Comparison of ENCODE assay signal across 10 cellular contexts in the genomic region with DNA sequence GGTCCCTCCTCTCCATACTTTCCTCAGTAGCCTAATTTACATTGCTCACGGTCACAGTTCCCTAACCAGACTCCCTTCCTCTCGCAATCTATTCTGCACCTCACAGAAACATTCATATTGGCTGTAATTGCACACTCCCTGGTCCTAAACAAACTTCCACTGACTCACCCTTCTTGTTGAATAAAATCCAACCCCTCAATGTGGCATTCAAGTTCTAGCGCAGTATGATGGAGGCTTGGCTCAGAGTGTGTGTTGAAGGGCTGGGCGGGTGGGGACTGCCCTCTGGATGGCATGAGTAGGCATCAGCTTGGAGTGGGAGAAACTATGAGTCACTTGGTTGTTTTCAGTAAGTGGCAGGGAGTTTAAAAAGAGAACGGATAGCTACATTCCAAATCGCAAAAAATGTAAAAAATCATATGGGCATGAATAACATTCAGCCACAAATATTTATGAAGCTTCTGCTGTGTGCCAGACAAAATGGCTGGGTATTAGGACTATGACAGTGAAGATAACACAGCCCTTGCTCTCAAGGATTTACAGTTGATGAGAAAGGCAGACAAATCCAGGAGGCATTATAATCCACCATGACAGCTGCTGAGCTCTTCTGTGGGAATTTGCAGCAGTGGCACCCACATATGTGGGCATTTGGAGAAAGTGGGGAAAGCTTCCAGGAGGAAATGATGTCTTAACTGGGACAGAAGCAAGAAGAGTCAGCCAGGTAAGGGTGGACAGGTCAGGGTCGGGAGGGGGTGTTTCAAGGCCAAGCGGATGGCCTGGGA. TPM values are rescaled to one million over a fixed set of nuclear protein-coding genes. Genes with fewer than 3 reads are reported as not detected.
DNase-seq lines count a peak whose midpoint lies in the region; ATAC-seq and TF ChIP-seq lines count a peak whose summit lies in the region.
"Had no signal": no experiment of that assay in that cellular context is flagged by ENCODE, and none has a peak within 500 bp of the region (broad histone marks: within the 10 kb centered on the region; RNA-seq: fewer than 3 reads in every experiment).

No MANE protein-coding gene starts in this region.

- no peak for TF ChIP-seq CTCF in fibroblast of pulmonary artery (IDR thresholded peaks at IDR 0.05; ENCODE audit: low read length, missing control alignments)

- in situ Hi-C loops in SK-MEL-5 (cut with HindIII; ENCODE audit: low pct_unique_long_range_greater_than_20kb, low sequenced_read_pairs), result no loop called here

- no peak overlapping the region for H3K4me3 ChIP-seq in fibroblast of pulmonary artery (replicated peaks; ENCODE audit: low read depth, low read length)
- H3K4me3 ChIP-seq: colonic mucosa, right lobe of liver had no signal

- ATAC-seq in stimulated activated naive CD8-positive, alpha-beta T cell treated with anti-CD3 and anti-CD28 coated beads, Interleukin-15, Interleukin-2, amounts not matched to agents 100 U/mL and 50 U/mL, for 24 hours, result peak; percentile 25
- no peak for ATAC-seq in GM19023 (IDR thresholded peaks at IDR 0.05; ENCODE audit: unreplicated experiment)

- DNase-seq in H4 (ENCODE audit: low spot score) (peak; percentile 95), SK-MEL-5 (ENCODE audit: low read depth, low spot score) (peak; percentile 50), fibroblast of pulmonary artery (ENCODE audit: low read depth) (peak; percentile 72), T-helper 9 cell (no peak), NCI-H2107 (lab: John Stamatoyannopoulos, UW) (no peak)
- no peak for DNase-seq in stimulated activated naive CD8-positive, alpha-beta T cell treated with anti-CD3 and anti-CD28 coated beads, Interleukin-15, Interleukin-2, amounts not matched to agents 100 U/mL and 50 U/mL, for 24 hours
- DNase-seq in stimulated activated naive CD4-positive, alpha-beta T cell (lab: John Stamatoyannopoulos, UW), result no peak
- DNase-seq: colonic mucosa, right lobe of liver had no signal

RNA-seq across cellular contexts. Expression of a gene that starts 42.2 kb away (rescaled TPM):
- 3.8 and 8.4 TPM in 2 replicates for total RNA-seq in H4 (2014; rRNA removed; shearing (Covaris generic))
- 146 and 166 TPM in 2 replicates for total RNA-seq in SK-MEL-5 (2014; rRNA removed; shearing (Covaris generic))
- 69.2 and 92.3 TPM in 2 replicates for polyA plus RNA-seq in SK-MEL-5 (2015; cell fraction: cytosol; rRNA removed)
- 374 and 406 TPM in 2 replicates for polyA plus RNA-seq in SK-MEL-5 (2015; cell fraction: nucleus; rRNA removed)

Comparison
In these comparisons a context has a peak if more than half of its experiments do, and no peak if none do; other contexts are left out.
1. DNase-seq: peak in H4 (single experiment), SK-MEL-5 (single experiment) and fibroblast of pulmonary artery (single experiment); none in stimulated activated naive CD8-positive, alpha-beta T cell treated with anti-CD3 and anti-CD28 coated beads, Interleukin-15, Interleukin-2, amounts not matched to agents 100 U/mL and 50 U/mL, for 24 hours (single experiment), stimulated activated naive CD4-positive, alpha-beta T cell (0 of 6), T-helper 9 cell (single experiment) and NCI-H2107 (single experiment).
2. RNA of a gene that starts 42.2 kb away (total RNA-seq): 146 to 166 TPM in SK-MEL-5; 3.8 to 8.4 TPM in H4; every median in the first group is over 10 times any median in the second.